In the genomic region with DNA sequence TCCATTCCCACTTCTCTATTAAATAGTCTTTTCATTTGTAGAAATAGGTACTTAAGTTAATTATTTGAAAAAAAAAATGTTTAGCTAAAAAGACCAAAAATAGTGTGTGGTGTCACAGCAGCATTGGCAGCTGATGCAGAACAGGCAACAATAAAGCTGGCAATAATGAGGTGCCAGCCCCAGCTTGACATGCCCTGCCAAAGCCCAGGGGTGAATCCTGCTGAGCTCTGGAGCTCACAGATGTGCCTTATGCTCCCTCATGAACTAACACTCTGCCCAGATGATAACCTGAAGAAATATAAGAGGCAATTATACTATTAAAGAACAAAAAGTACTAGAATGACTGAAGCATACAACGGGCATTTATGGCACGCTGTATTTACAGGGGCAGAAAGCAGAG, we compare ENCODE assay signal across 21 cellular contexts.
DNase-seq lines count a peak whose midpoint lies in the region; ATAC-seq and TF ChIP-seq lines count a peak whose summit lies in the region.
"Had no signal": no experiment of that assay in that cellular context is flagged by ENCODE, and none has a peak within 500 bp of the region (broad histone marks: within the 10 kb centered on the region; RNA-seq: fewer than 3 reads in every experiment).

No MANE protein-coding gene starts in this region.

- H3K4me3 Mint-ChIP-seq in activated CD4-positive, alpha-beta T cell treated with anti-CD3 and anti-CD28 coated beads, Interleukin-2, amount 10 ng/mL, durations not matched to agents 24 days and 14 days: no peak overlapping the region
- H3K4me3 Mint-ChIP-seq: endodermal cell, nephron had no signal

- H3K4me3 ChIP-seq in heart right ventricle: no peak overlapping the region
- no peak overlapping the region for H3K4me3 ChIP-seq in transverse colon
- H3K4me3 ChIP-seq: BLaER1, SK-N-MC, skin epidermis had no signal

- intact Hi-C loops in activated CD4-positive, alpha-beta T cell treated with anti-CD3 and anti-CD28 coated beads, Interleukin-2, amount 10 ng/mL, durations not matched to agents 24 days and 14 days (cut with micrococcal nuclease): no loop called here
- intact Hi-C loops in heart right ventricle (cut with DNase I): no loop called here
- intact Hi-C loops in transverse colon (cut with DNase I; ENCODE audit: low total_unique reads): no loop called here

- peak; percentile 8 for DNase-seq in activated CD4-positive, alpha-beta T cell treated with anti-CD3 and anti-CD28 coated beads, Interleukin-2, amount 10 ng/mL, durations not matched to agents 24 days and 14 days
- DNase-seq in activated CD4-positive, alpha-beta T cell treated with anti-CD3 and anti-CD28 coated beads, Interleukin-2, amount 50 U/mL, for 48 hours: no peak
- peak; percentile 38 for DNase-seq in NCI-H69 (lab: John Stamatoyannopoulos, UW)
- DNase-seq in heart right ventricle: peak; percentile 25 to 38
- peak; percentile 68 for DNase-seq in superior temporal gyrus (ENCODE audit: extremely low spot score)
- DNase-seq in GM19238 (ENCODE audit: insufficient read length, low spot score): no peak
- DNase-seq in NCI-H1930 (lab: John Stamatoyannopoulos, UW): no peak
- no peak for DNase-seq in transverse colon
- DNase-seq: endodermal cell; GDM1; kidney; NCI-H2029 treated with DMSO at 0.1 percent for 48 hours; stimulated activated CD4-positive, alpha-beta T cell treated with anti-CD3 and anti-CD28 coated beads, Interleukin-4, amount 100 ng/mL, for 1 hour; T1000 had no signal

- TF ChIP-seq EP300 in transverse colon (IDR thresholded peaks at IDR 0.05; ENCODE audit: low read depth): no peak

- TF ChIP-seq CTCF in heart right ventricle (IDR thresholded peaks at IDR 0.05): no peak
- no peak for TF ChIP-seq CTCF in transverse colon (IDR thresholded peaks at IDR 0.05)

- H3K9me3 Mint-ChIP-seq in activated CD4-positive, alpha-beta T cell treated with anti-CD3 and anti-CD28 coated beads, Interleukin-2, amount 10 ng/mL, durations not matched to agents 24 days and 14 days: no peaks in the 10 kb centered on the region
- H3K9me3 Mint-ChIP-seq: activated naive CD4-positive, alpha-beta T cell treated with anti-CD3 and anti-CD28 coated beads, Interleukin-2, amount 50 U/mL, for 72 hours; endodermal cell; nephron had no signal

- H3K4me1 ChIP-seq in heart right ventricle: peaks cover 0 to 28% (median 5%) of the 10 kb centered on the region in 9 donors
- no peaks in the 10 kb centered on the region for H3K4me1 ChIP-seq in transverse colon

- H3K36me3 ChIP-seq in heart right ventricle (no peaks in the 10 kb centered on the region), transverse colon (no peaks in the 10 kb centered on the region)
- H3K36me3 ChIP-seq: BLaER1 had no signal

- no peak overlapping the region for H3K27ac Mint-ChIP-seq in activated CD4-positive, alpha-beta T cell treated with anti-CD3 and anti-CD28 coated beads, Interleukin-2, amount 10 ng/mL, durations not matched to agents 24 days and 14 days
- H3K27ac Mint-ChIP-seq: activated naive CD4-positive, alpha-beta T cell treated with anti-CD3 and anti-CD28 coated beads, Interleukin-2, amount 50 U/mL, for 72 hours; endodermal cell; nephron had no signal

- in situ Hi-C loops in transverse colon (cut with MboI; ENCODE audit: low pct_ligation_motif_present in 1 of 4, low pct_unique_long_range_greater_than_20kb in 1 of 4, low sequenced_read_pairs in 3 of 4): no loop called here

- H3K36me3 Mint-ChIP-seq in activated CD4-positive, alpha-beta T cell treated with anti-CD3 and anti-CD28 coated beads, Interleukin-2, amount 10 ng/mL, durations not matched to agents 24 days and 14 days (ENCODE audit: low read depth): no peaks in the 10 kb centered on the region
- H3K36me3 Mint-ChIP-seq: activated naive CD4-positive, alpha-beta T cell treated with anti-CD3 and anti-CD28 coated beads, Interleukin-2, amount 50 U/mL, for 72 hours had no signal

- peaks cover 15% of the 10 kb centered on the region for H3K27me3 Mint-ChIP-seq in activated CD4-positive, alpha-beta T cell treated with anti-CD3 and anti-CD28 coated beads, Interleukin-2, amount 10 ng/mL, durations not matched to agents 24 days and 14 days

- H3K27ac ChIP-seq in heart right ventricle: peak overlapping the region in 2 of 10 donors; percentile 30 to 52
- no peak overlapping the region for H3K27ac ChIP-seq in transverse colon
- H3K27ac ChIP-seq: BLaER1, SK-N-MC, skin epidermis had no signal

- TF ChIP-seq POLR2A in transverse colon (IDR thresholded peaks at IDR 0.05): no peak

- H3K9me3 ChIP-seq in heart right ventricle (no peaks in the 10 kb centered on the region), transverse colon (no peaks in the 10 kb centered on the region)
- H3K9me3 ChIP-seq: BLaER1 had no signal

- ATAC-seq in heart right ventricle: peak; percentile 63 to 92 (median 84)
- ATAC-seq: activated CD4-positive, CD25-positive, alpha-beta regulatory T cell treated with anti-CD3 and anti-CD28 coated beads, Interleukin-2, amount 50 U/mL, for 24 hours; activated naive CD4-positive, alpha-beta T cell treated with anti-CD3 and anti-CD28 coated beads, Interleukin-2, amount 50 U/mL, for 72 hours; HepG2 had no signal

- WGBS in heart right ventricle, 2 donors: 52 to 63% methylated on average over 2 of the region's 2 CpGs
- 56 to 65% methylated on average over 2 of the region's 2 CpGs for WGBS in transverse colon (ENCODE audit: low coverage in 1 of 2), 2 donors

- no peaks in the 10 kb centered on the region for H3K4me1 Mint-ChIP-seq in activated CD4-positive, alpha-beta T cell treated with anti-CD3 and anti-CD28 coated beads, Interleukin-2, amount 10 ng/mL, durations not matched to agents 24 days and 14 days

- H3K27me3 ChIP-seq in heart right ventricle (no peaks in the 10 kb centered on the region), transverse colon (no peaks in the 10 kb centered on the region)
- H3K27me3 ChIP-seq: BLaER1 had no signal

Comparison
In these comparisons a context has a peak if more than half of its experiments do, and no peak if none do; other contexts are left out.
1. DNase-seq: peak in activated CD4-positive, alpha-beta T cell treated with anti-CD3 and anti-CD28 coated beads, Interleukin-2, amount 10 ng/mL, durations not matched to agents 24 days and 14 days (single experiment), NCI-H69 (single experiment), heart right ventricle (2 of 2) and superior temporal gyrus (single experiment); none in activated CD4-positive, alpha-beta T cell treated with anti-CD3 and anti-CD28 coated beads, Interleukin-2, amount 50 U/mL, for 48 hours (0 of 2), GM19238 (single experiment), NCI-H1930 (0 of 2) and transverse colon (single experiment).